16 cellular contexts compared by ENCODE assay signal in the genomic region with DNA sequence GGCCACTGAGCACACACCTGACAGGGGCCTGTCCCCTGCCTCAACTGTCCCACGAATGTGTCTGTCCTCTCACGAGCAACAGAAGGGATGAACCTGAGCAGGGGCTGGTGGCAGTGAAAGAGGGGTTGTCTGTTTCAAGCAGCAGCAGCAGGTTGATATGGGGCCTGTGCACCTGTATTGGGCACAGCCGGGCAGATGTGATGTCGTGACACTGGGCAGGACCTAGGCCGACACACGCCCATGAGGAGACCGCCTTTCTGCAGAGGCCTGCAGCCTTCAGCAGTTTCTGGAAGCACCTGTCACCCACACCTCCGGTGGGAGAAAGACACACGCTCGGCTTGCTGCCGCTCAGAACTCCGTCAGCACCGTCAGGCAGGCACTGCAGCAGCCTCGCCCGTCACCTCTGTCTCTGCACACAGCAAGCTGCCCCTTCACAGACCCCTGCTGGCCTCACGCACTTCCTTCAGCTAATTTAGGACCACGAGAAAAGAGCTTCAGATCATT. TPM values are rescaled to one million over a fixed set of nuclear protein-coding genes. Genes with fewer than 3 reads are reported as not detected.
A peak's percentile ranks its signal among the peaks of the same experiment; 100 is the strongest.
DNase-seq lines count a peak whose midpoint lies in the region; ATAC-seq and TF ChIP-seq lines count a peak whose summit lies in the region.
"Had no signal": no experiment of that assay in that cellular context is flagged by ENCODE, and none has a peak within 500 bp of the region (broad histone marks: within the 10 kb centered on the region; RNA-seq: fewer than 3 reads in every experiment).

No MANE protein-coding gene starts in this region.

- H3K36me3 ChIP-seq in RWPE2 (ENCODE audit: low read depth) = peaks cover 21% of the 10 kb centered on the region
- H3K36me3 ChIP-seq in stomach = peaks cover 0 to 1% (median under 1%) of the 10 kb centered on the region in 4 donors

- ATAC-seq in RWPE2 (ENCODE audit: low read depth) (no peak), left lobe of liver (no peak), GM19463 (IDR thresholded peaks at IDR 0.05; ENCODE audit: unreplicated experiment) (no peak)
- ATAC-seq: activated T-cell treated with anti-CD3 and anti-CD28 coated beads, Interleukin-2, amount 50 U/mL, for 72 hours; K562; left colon; stimulated activated effector memory CD8-positive, alpha-beta T cell treated with anti-CD3 and anti-CD28 coated beads, Interleukin-12 subunit alpha, Interleukin-12 subunit beta, amount 100 ng/mL, for 72 hours had no signal

- TF ChIP-seq EP300 in stomach (IDR thresholded peaks at IDR 0.05) = no peak

- no peak overlapping the region for H3K4me3 ChIP-seq in RWPE2 (ENCODE audit: severe bottlenecking)
- no peak overlapping the region for H3K4me3 ChIP-seq in stomach
- H3K4me3 ChIP-seq: K562, SJSA1 had no signal

- no peak for TF ChIP-seq POLR2A in stomach (IDR thresholded peaks at IDR 0.05)

- no peak overlapping the region for H3K27ac ChIP-seq in RWPE2 (ENCODE audit: poor library complexity, severe bottlenecking)
- H3K27ac ChIP-seq in stomach = no peak overlapping the region
- H3K27ac ChIP-seq: SJSA1 had no signal

- H3K9me3 ChIP-seq in RWPE2 (ENCODE audit: severe bottlenecking) (peaks cover 2% of the 10 kb centered on the region), stomach (no peaks in the 10 kb centered on the region)
- H3K9me3 ChIP-seq: SJSA1 had no signal

- no peaks in the 10 kb centered on the region for H3K27me3 ChIP-seq in RWPE2 (ENCODE audit: insufficient read depth, poor library complexity, severe bottlenecking)
- H3K27me3 ChIP-seq in stomach = no peaks in the 10 kb centered on the region
- H3K27me3 ChIP-seq: SJSA1 had no signal

- intact Hi-C loops in stomach (cut with DNase I; ENCODE audit: low total_unique reads) = no loop called here

- WGBS in stomach, 5 donors = 88 to 98% (median 91%) methylated on average over 8 to 17 of the region's 17 CpGs

- TF ChIP-seq CTCF in RWPE2 (IDR thresholded peaks at IDR 0.05; ENCODE audit: poor library complexity, severe bottlenecking) (no peak), stomach (IDR thresholded peaks at IDR 0.05) (no peak)

- H3K4me1 ChIP-seq in RWPE2 (ENCODE audit: insufficient read depth, poor library complexity, severe bottlenecking) (peaks cover 5% of the 10 kb centered on the region), stomach (peaks cover 15 to 44% (median 33%) of the 10 kb centered on the region in 4 donors)

- DNase-seq in activated effector memory CD4-positive, alpha-beta T cell treated with anti-CD3 and anti-CD28 coated beads, Interleukin-2, amount 50 U/mL, for 16 hours = peak; percentile 50
- DNase-seq in activated effector memory CD4-positive, alpha-beta T cell treated with Interleukin-2 at 50 U/mL for 16 hours = no peak
- DNase-seq in RWPE2 (ENCODE audit: low spot score) (peak; percentile 38), left lobe of liver (ENCODE audit: low spot score) (peak; percentile 35), stomach (peak; percentile 20), NCI-H2196 (lab: John Stamatoyannopoulos, UW; ENCODE audit: unreplicated experiment) (no peak), dedifferentiated amniotic fluid mesenchymal stem cell (ENCODE audit: extremely low spot score) (no peak)
- DNase-seq: activated CD4-positive, alpha-beta T cell treated with anti-CD3 and anti-CD28 coated beads for 4 hours; activated T-cell treated with anti-CD3 and anti-CD28 coated beads, Interleukin-2, amount 50 U/mL, for 72 hours; CD8-positive, alpha-beta memory T cell had no signal

RNA-seq across cellular contexts. Expression of a gene that starts 48.5 kb away (rescaled TPM):
- total RNA-seq in left lobe of liver = 0.83 TPM
- total RNA-seq in stomach = 1 to 10 TPM in 1 of 5 donors, under 1 TPM in 2, not detected in 2; under 0.01 to 1.4 (median 0.45) TPM
- polyA plus RNA-seq in stomach = not detected
- total RNA-seq: K562, NCI-H460 had no signal
- polyA plus RNA-seq: K562 had no signal

Comparison
In these comparisons a context has a peak if more than half of its experiments do, and no peak if none do; other contexts are left out.
1. DNase-seq: peak in activated effector memory CD4-positive, alpha-beta T cell treated with anti-CD3 and anti-CD28 coated beads, Interleukin-2, amount 50 U/mL, for 16 hours (single experiment), RWPE2 (single experiment), left lobe of liver (single experiment) and stomach (single experiment); none in activated effector memory CD4-positive, alpha-beta T cell treated with Interleukin-2 at 50 U/mL for 16 hours (single experiment), NCI-H2196 (single experiment) and dedifferentiated amniotic fluid mesenchymal stem cell (single experiment).